Comparison of ENCODE assay signal across 11 cellular contexts in genomic region chr10:110783509-110784103, GRCh38.
A peak's percentile ranks its signal among the peaks of the same experiment; 100 is the strongest.
DNase-seq lines count a peak whose midpoint lies in the region; ATAC-seq and TF ChIP-seq lines count a peak whose summit lies in the region.
"Had no signal": no experiment of that assay in that cellular context is flagged by ENCODE, and none has a peak within 500 bp of the region (broad histone marks: within the 10 kb centered on the region; RNA-seq: fewer than 3 reads in every experiment).

No MANE protein-coding gene starts in this region.

- H3K9me2 ChIP-seq in GM23338 (ENCODE audit: insufficient read depth), result no peaks in the 10 kb centered on the region

- no peaks in the 10 kb centered on the region for H3K27me3 Mint-ChIP-seq in activated CD8-positive, alpha-beta T cell treated with anti-CD3 and anti-CD28 coated beads, Interleukin-2, amount 10 ng/mL, durations not matched to agents 7 days and 5 days (ENCODE audit: low read depth)
- H3K27me3 Mint-ChIP-seq in central memory CD8-positive, alpha-beta T cell, result no peaks in the 10 kb centered on the region
- peaks cover 7% of the 10 kb centered on the region for H3K27me3 Mint-ChIP-seq in GM23338 (ENCODE audit: insufficient read depth, low read depth, poor library complexity)

- ATAC-seq in activated CD8-positive, alpha-beta T cell treated with anti-CD3 and anti-CD28 coated beads, Interleukin-2, amount 10 ng/mL, durations not matched to agents 7 days and 5 days, result peak; percentile 72
- peak; percentile 89 for ATAC-seq in central memory CD8-positive, alpha-beta T cell (replicated peaks; ENCODE audit: extremely low read depth, poor library complexity, severe bottlenecking)
- ATAC-seq in GM23338 (no peak), GM21723 (IDR thresholded peaks at IDR 0.05; ENCODE audit: unreplicated experiment) (no peak), GM21526 (IDR thresholded peaks at IDR 0.05; ENCODE audit: low FRiP score, unreplicated experiment) (no peak)

- H3K27ac ChIP-seq in GM23338 (ENCODE audit: low read depth), result no peak overlapping the region
- H3K27ac ChIP-seq: neutrophil, SJCRH30 had no signal

- H3K9me3 Mint-ChIP-seq in activated CD8-positive, alpha-beta T cell treated with anti-CD3 and anti-CD28 coated beads, Interleukin-2, amount 10 ng/mL, durations not matched to agents 7 days and 5 days (ENCODE audit: insufficient read depth), result no peaks in the 10 kb centered on the region
- H3K9me3 Mint-ChIP-seq in central memory CD8-positive, alpha-beta T cell, result no peaks in the 10 kb centered on the region
- H3K9me3 Mint-ChIP-seq in GM23338, result no peaks in the 10 kb centered on the region

- peaks cover 7% of the 10 kb centered on the region for H3K36me3 Mint-ChIP-seq in activated CD8-positive, alpha-beta T cell treated with anti-CD3 and anti-CD28 coated beads, Interleukin-2, amount 10 ng/mL, durations not matched to agents 7 days and 5 days (ENCODE audit: low read depth)
- H3K36me3 Mint-ChIP-seq in central memory CD8-positive, alpha-beta T cell (ENCODE audit: insufficient read depth), result peaks cover 2% of the 10 kb centered on the region
- H3K36me3 Mint-ChIP-seq in GM23338 (ENCODE audit: low read depth), result no peaks in the 10 kb centered on the region

- H4K20me1 ChIP-seq in GM23338 (replicated peaks; ENCODE audit: insufficient read depth), result no peaks in the 10 kb centered on the region

- H3K4me1 ChIP-seq in GM23338 (ENCODE audit: insufficient read depth), result no peaks in the 10 kb centered on the region
- H3K4me1 ChIP-seq: SJCRH30 had no signal

- no peaks in the 10 kb centered on the region for H3F3A ChIP-seq in GM23338 (replicated peaks; ENCODE audit: low read depth)

- TF ChIP-seq CTCF in GM23338 (conservative IDR thresholded peaks at IDR 0.05; ENCODE audit: low read depth in 2 of 2), result no peak

- H3K4me3 ChIP-seq in GM23338, result no peak overlapping the region
- H3K4me3 ChIP-seq: SJCRH30 had no signal

- no peaks in the 10 kb centered on the region for H3K27me3 ChIP-seq in GM23338 (ENCODE audit: insufficient read depth)
- H3K27me3 ChIP-seq: neutrophil, SJCRH30 had no signal

- H3K4me3 Mint-ChIP-seq in activated CD8-positive, alpha-beta T cell treated with anti-CD3 and anti-CD28 coated beads, Interleukin-2, amount 10 ng/mL, durations not matched to agents 7 days and 5 days, result peak overlapping the region; percentile 5
- H3K4me3 Mint-ChIP-seq in central memory CD8-positive, alpha-beta T cell, result no peak overlapping the region
- no peak overlapping the region for H3K4me3 Mint-ChIP-seq in GM23338

- POLR2A ChIA-PET in activated CD8-positive, alpha-beta T cell treated with anti-CD3 and anti-CD28 coated beads, Interleukin-2, amount 10 ng/mL, durations not matched to agents 7 days and 5 days (lab: Charles Lee), result interaction anchor here (1.4 kb wide), 1 partner anchor 81 kb away, joined by 3 read pairs; no protein-coding TSS in a partner anchor

- CTCF ChIA-PET in activated CD8-positive, alpha-beta T cell treated with anti-CD3 and anti-CD28 coated beads, Interleukin-2, amount 10 ng/mL, durations not matched to agents 7 days and 5 days (lab: Charles Lee), result interaction anchor here (1.2 kb wide), 1 partner anchor 134 kb away, joined by 4 read pairs; no protein-coding TSS in a partner anchor

- H3K36me3 ChIP-seq in GM23338 (ENCODE audit: insufficient read depth), result no peaks in the 10 kb centered on the region
- H3K36me3 ChIP-seq: neutrophil had no signal

- peak; percentile 10 for DNase-seq in ELR (ENCODE audit: low read depth)
- peak; percentile 70 for DNase-seq in activated CD8-positive, alpha-beta T cell treated with anti-CD3 and anti-CD28 coated beads, Interleukin-2, amount 10 ng/mL, durations not matched to agents 7 days and 5 days
- peak; percentile 23 to 40 for DNase-seq in central memory CD8-positive, alpha-beta T cell (ENCODE audit: low spot score in 2 of 2)
- peak; percentile 75 for DNase-seq in stimulated activated CD4-positive, alpha-beta T cell treated with anti-CD3 and anti-CD28 coated beads, Interleukin-1b, Interleukin-23, amount 100 ng/mL, for 48 hours
- no peak for DNase-seq in GM23338 (ENCODE audit: low spot score)
- no peak for DNase-seq in GM19238 (ENCODE audit: insufficient read length, low spot score)
- DNase-seq: erythroblast, SJCRH30 had no signal

- peak overlapping the region; percentile 74 for H3K27ac Mint-ChIP-seq in activated CD8-positive, alpha-beta T cell treated with anti-CD3 and anti-CD28 coated beads, Interleukin-2, amount 10 ng/mL, durations not matched to agents 7 days and 5 days
- H3K27ac Mint-ChIP-seq in central memory CD8-positive, alpha-beta T cell (ENCODE audit: low read depth), result no peak overlapping the region
- no peak overlapping the region for H3K27ac Mint-ChIP-seq in GM23338

- H2AFZ ChIP-seq in GM23338, result no peak overlapping the region

- H3K79me2 ChIP-seq in GM23338 (replicated peaks; ENCODE audit: insufficient read depth), result no peaks in the 10 kb centered on the region

- H3K4me1 Mint-ChIP-seq in activated CD8-positive, alpha-beta T cell treated with anti-CD3 and anti-CD28 coated beads, Interleukin-2, amount 10 ng/mL, durations not matched to agents 7 days and 5 days (ENCODE audit: low read depth), result peaks cover 34% of the 10 kb centered on the region
- H3K4me1 Mint-ChIP-seq in central memory CD8-positive, alpha-beta T cell, result peaks cover 5% of the 10 kb centered on the region
- H3K4me1 Mint-ChIP-seq in GM23338, result peaks cover 10% of the 10 kb centered on the region

- no peak overlapping the region for H3K4me2 ChIP-seq in GM23338

TF ChIP-seq in GM23338, 12 proteins besides CTCF, POLR2A, EP300 and RAD21:
- TF ChIP-seq POLR2AphosphoS5 (IDR thresholded peaks at IDR 0.05; ENCODE audit: low read depth), result no peak
- TF ChIP-seq, protein P1, sequence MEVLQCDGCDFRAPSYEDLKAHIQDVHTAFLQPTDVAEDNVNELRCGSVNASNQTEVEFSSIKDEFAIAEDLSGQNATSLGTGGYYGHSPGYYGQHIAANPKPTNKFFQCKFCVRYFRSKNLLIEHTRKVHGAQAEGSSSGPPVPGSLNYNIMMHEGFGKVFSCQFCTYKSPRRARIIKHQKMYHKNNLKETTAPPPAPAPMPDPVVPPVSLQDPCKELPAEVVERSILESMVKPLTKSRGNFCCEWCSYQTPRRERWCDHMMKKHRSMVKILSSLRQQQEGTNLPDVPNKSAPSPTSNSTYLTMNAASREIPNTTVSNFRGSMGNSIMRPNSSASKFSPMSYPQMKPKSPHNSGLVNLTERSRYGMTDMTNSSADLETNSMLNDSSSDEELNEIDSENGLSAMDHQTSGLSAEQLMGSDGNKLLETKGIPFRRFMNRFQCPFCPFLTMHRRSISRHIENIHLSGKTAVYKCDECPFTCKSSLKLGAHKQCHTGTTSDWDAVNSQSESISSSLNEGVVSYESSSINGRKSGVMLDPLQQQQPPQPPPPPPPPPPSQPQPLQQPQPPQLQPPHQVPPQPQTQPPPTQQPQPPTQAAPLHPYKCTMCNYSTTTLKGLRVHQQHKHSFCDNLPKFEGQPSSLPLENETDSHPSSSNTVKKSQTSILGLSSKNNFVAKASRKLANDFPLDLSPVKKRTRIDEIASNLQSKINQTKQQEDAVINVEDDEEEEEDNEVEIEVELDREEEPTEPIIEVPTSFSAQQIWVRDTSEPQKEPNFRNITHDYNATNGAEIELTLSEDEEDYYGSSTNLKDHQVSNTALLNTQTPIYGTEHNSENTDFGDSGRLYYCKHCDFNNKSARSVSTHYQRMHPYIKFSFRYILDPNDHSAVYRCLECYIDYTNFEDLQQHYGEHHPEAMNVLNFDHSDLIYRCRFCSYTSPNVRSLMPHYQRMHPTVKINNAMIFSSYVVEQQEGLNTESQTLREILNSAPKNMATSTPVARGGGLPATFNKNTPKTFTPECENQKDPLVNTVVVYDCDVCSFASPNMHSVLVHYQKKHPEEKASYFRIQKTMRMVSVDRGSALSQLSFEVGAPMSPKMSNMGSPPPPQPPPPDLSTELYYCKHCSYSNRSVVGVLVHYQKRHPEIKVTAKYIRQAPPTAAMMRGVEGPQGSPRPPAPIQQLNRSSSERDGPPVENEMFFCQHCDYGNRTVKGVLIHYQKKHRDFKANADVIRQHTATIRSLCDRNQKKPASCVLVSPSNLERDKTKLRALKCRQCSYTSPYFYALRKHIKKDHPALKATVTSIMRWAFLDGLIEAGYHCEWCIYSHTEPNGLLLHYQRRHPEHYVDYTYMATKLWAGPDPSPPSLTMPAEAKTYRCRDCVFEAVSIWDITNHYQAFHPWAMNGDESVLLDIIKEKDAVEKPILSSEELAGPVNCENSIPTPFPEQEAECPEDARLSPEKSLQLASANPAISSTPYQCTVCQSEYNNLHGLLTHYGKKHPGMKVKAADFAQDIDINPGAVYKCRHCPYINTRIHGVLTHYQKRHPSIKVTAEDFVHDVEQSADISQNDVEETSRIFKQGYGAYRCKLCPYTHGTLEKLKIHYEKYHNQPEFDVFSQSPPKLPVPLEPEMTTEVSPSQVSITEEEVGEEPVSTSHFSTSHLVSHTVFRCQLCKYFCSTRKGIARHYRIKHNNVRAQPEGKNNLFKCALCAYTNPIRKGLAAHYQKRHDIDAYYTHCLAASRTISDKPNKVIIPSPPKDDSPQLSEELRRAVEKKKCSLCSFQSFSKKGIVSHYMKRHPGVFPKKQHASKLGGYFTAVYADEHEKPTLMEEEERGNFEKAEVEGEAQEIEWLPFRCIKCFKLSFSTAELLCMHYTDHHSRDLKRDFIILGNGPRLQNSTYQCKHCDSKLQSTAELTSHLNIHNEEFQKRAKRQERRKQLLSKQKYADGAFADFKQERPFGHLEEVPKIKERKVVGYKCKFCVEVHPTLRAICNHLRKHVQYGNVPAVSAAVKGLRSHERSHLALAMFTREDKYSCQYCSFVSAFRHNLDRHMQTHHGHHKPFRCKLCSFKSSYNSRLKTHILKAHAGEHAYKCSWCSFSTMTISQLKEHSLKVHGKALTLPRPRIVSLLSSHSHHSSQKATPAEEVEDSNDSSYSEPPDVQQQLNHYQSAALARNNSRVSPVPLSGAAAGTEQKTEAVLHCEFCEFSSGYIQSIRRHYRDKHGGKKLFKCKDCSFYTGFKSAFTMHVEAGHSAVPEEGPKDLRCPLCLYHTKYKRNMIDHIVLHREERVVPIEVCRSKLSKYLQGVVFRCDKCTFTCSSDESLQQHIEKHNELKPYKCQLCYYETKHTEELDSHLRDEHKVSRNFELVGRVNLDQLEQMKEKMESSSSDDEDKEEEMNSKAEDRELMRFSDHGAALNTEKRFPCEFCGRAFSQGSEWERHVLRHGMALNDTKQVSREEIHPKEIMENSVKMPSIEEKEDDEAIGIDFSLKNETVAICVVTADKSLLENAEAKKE (CRISPR knock-in tag; IDR thresholded peaks at IDR 0.05), result no peak
- TF ChIP-seq ZNF114 (CRISPR knock-in tag; IDR thresholded peaks at IDR 0.05), result no peak
- TF ChIP-seq NANOG (IDR thresholded peaks at IDR 0.05; ENCODE audit: borderline replicate concordance), result no peak
- TF ChIP-seq EZH2phosphoT487 (IDR thresholded peaks at IDR 0.05; ENCODE audit: unreplicated experiment), result no peak
- TF ChIP-seq STAT1 (IDR thresholded peaks at IDR 0.05; ENCODE audit: unreplicated experiment), result no peak
- TF ChIP-seq ZNF331 (CRISPR knock-in tag; IDR thresholded peaks at IDR 0.05; ENCODE audit: low read depth), result no peak
- TF ChIP-seq CREB1 (CRISPR knock-in tag; IDR thresholded peaks at IDR 0.05; ENCODE audit: low read depth), result no peak
- TF ChIP-seq EZH2 (IDR thresholded peaks at IDR 0.05; ENCODE audit: low read depth, unreplicated experiment), result no peak
- no peak for TF ChIP-seq JUNB (IDR thresholded peaks at IDR 0.05; ENCODE audit: unreplicated experiment)

Comparison
In these comparisons a context has a peak if more than half of its experiments do, and no peak if none do; other contexts are left out.
1. DNase-seq: peak in ELR (single experiment), activated CD8-positive, alpha-beta T cell treated with anti-CD3 and anti-CD28 coated beads, Interleukin-2, amount 10 ng/mL, durations not matched to agents 7 days and 5 days (single experiment), central memory CD8-positive, alpha-beta T cell (2 of 2) and stimulated activated CD4-positive, alpha-beta T cell treated with anti-CD3 and anti-CD28 coated beads, Interleukin-1b, Interleukin-23, amount 100 ng/mL, for 48 hours (single experiment); none in GM23338 (single experiment) and GM19238 (single experiment).
2. ATAC-seq: peak in activated CD8-positive, alpha-beta T cell treated with anti-CD3 and anti-CD28 coated beads, Interleukin-2, amount 10 ng/mL, durations not matched to agents 7 days and 5 days (single experiment) and central memory CD8-positive, alpha-beta T cell (single experiment); none in GM23338 (single experiment), GM21723 (single experiment) and GM21526 (single experiment).